15 cellular contexts compared by ENCODE assay signal in genomic region chr6:44561832-44562496, GRCh38.
A peak's percentile ranks its signal among the peaks of the same experiment; 100 is the strongest.
DNase-seq lines count a peak whose midpoint lies in the region; ATAC-seq and TF ChIP-seq lines count a peak whose summit lies in the region.
"Had no signal": no experiment of that assay in that cellular context is flagged by ENCODE, and none has a peak within 500 bp of the region (broad histone marks: within the 10 kb centered on the region; RNA-seq: fewer than 3 reads in every experiment).

No MANE protein-coding gene starts in this region.

- no peaks in the 10 kb centered on the region for H3K79me2 ChIP-seq in DND-41 (ENCODE audit: insufficient read depth, low read length)

- intact Hi-C loops in left lung (cut with DNase I), result no loop called here

- H3K9ac ChIP-seq in DND-41 (ENCODE audit: low read depth, low read length), result no peak overlapping the region

- no peaks in the 10 kb centered on the region for H3K4me1 ChIP-seq in CD4-positive, CD25-positive, alpha-beta regulatory T cell (ENCODE audit: control insufficient read depth, insufficient read depth, low read length, poor library complexity, severe bottlenecking)
- peaks cover 12% of the 10 kb centered on the region for H3K4me1 ChIP-seq in DND-41 (ENCODE audit: insufficient read depth, low read length)
- peaks cover 0 to 10% of the 10 kb centered on the region in 2 donors for H3K4me1 ChIP-seq in left lung
- H3K4me1 ChIP-seq: ascending aorta had no signal

- peaks cover 0 to 2% (median 0%) of the 10 kb centered on the region in 7 donors for H3K9me3 Mint-ChIP-seq in CD4-positive, CD25-positive, alpha-beta regulatory T cell

- no peak for TF ChIP-seq CTCF in DND-41 (IDR thresholded peaks at IDR 0.05; ENCODE audit: borderline replicate concordance, extremely low read depth, low read length, poor library complexity, severe bottlenecking)
- TF ChIP-seq CTCF in left lung (IDR thresholded peaks at IDR 0.05), result no peak

- DNase-seq in CD4-positive, CD25-positive, alpha-beta regulatory T cell, result no peak
- DNase-seq in DND-41 (no peak), T-helper 17 cell (no peak), left lung (no peak), NCI-H1105 (lab: John Stamatoyannopoulos, UW) (no peak), NCI-H345 (lab: John Stamatoyannopoulos, UW) (no peak), GDM1 (lab: John Stamatoyannopoulos, UW) (no peak)
- DNase-seq: AML-193, DMS 273 treated with DMSO at 0.1 percent for 48 hours, foreskin fibroblast, NCI-H1105 treated with DMSO at 0.1 percent for 48 hours had no signal

- H3K36me3 ChIP-seq in CD4-positive, CD25-positive, alpha-beta regulatory T cell (ENCODE audit: control insufficient read depth, insufficient read depth, low read length), result no peaks in the 10 kb centered on the region
- H3K36me3 ChIP-seq in DND-41 (ENCODE audit: insufficient read depth, low read length) (no peaks in the 10 kb centered on the region), left lung (no peaks in the 10 kb centered on the region)
- H3K36me3 ChIP-seq: ascending aorta, prostate gland had no signal

- peak overlapping the region; percentile 50 for H3K4me2 ChIP-seq in DND-41 (ENCODE audit: insufficient read depth, low read length)
- H3K4me2 ChIP-seq: smooth muscle cell had no signal

- peaks cover 40% of the 10 kb centered on the region for H3K27me3 Mint-ChIP-seq in CD4-positive, CD25-positive, alpha-beta regulatory T cell
- peaks cover 49% of the 10 kb centered on the region for H3K27me3 Mint-ChIP-seq in T-helper 17 cell

- H3K27me3 ChIP-seq in CD4-positive, CD25-positive, alpha-beta regulatory T cell (ENCODE audit: control insufficient read depth, insufficient read depth, low read length), result peaks cover 10% of the 10 kb centered on the region
- H3K27me3 ChIP-seq in DND-41 (ENCODE audit: insufficient read depth, low read length, poor library complexity) (peaks cover 36% of the 10 kb centered on the region), left lung (peaks cover 7 to 42% of the 10 kb centered on the region in 2 donors)
- H3K27me3 ChIP-seq: ascending aorta had no signal

- H3K4me1 Mint-ChIP-seq in CD4-positive, CD25-positive, alpha-beta regulatory T cell, result peaks cover 0 to 6% (median 4%) of the 10 kb centered on the region in 4 donors
- H3K4me1 Mint-ChIP-seq in T-helper 17 cell, result peaks cover 6% of the 10 kb centered on the region

- H4K20me1 ChIP-seq in DND-41 (ENCODE audit: insufficient read depth, low read length), result peaks cover 2% of the 10 kb centered on the region; the same call in 1 of the 2 replicates

- H3K36me3 Mint-ChIP-seq in CD4-positive, CD25-positive, alpha-beta regulatory T cell, result no peaks in the 10 kb centered on the region
- H3K36me3 Mint-ChIP-seq in T-helper 17 cell (ENCODE audit: low read depth), result peaks cover 3% of the 10 kb centered on the region

- no peak overlapping the region for H3K4me3 ChIP-seq in CD4-positive, CD25-positive, alpha-beta regulatory T cell (ENCODE audit: low read depth, low read length)
- H3K4me3 ChIP-seq in DND-41 (ENCODE audit: low read depth in 1 of 2, low read length in 2 of 2) (peak overlapping the region in 1 of 2 experiments; percentile 11; a peak in 1 of 4 replicates), left lung (no peak overlapping the region)
- H3K4me3 ChIP-seq: smooth muscle cell had no signal

- no peak overlapping the region for H3K4me3 Mint-ChIP-seq in CD4-positive, CD25-positive, alpha-beta regulatory T cell
- H3K4me3 Mint-ChIP-seq in T-helper 17 cell, result peak overlapping the region; percentile 75

- no peak overlapping the region for H2AFZ ChIP-seq in DND-41 (ENCODE audit: low read depth, low read length)

- H3K27ac Mint-ChIP-seq in CD4-positive, CD25-positive, alpha-beta regulatory T cell, result peak overlapping the region in 2 of 3 donors; percentile 26 to 71
- no peak overlapping the region for H3K27ac Mint-ChIP-seq in T-helper 17 cell

- ATAC-seq in CD4-positive, CD25-positive, alpha-beta regulatory T cell (ENCODE audit: low read depth in 2 of 2), result no peak
- ATAC-seq in DND-41 (ENCODE audit: insufficient read depth, low read depth) (peak; percentile 45; the same call in 1 of the 3 replicates), T-helper 17 cell (no peak), left lung (peak; percentile 13), GM21576 (IDR thresholded peaks at IDR 0.05; ENCODE audit: unreplicated experiment) (no peak)

- no peaks in the 10 kb centered on the region for H3K9me3 ChIP-seq in CD4-positive, CD25-positive, alpha-beta regulatory T cell (ENCODE audit: control insufficient read depth in 2 of 2, low read length in 2 of 2)
- H3K9me3 ChIP-seq in DND-41 (ENCODE audit: insufficient read depth, low read length, severe bottlenecking) (no peaks in the 10 kb centered on the region), T-helper 17 cell (ENCODE audit: control insufficient read depth, low read length, poor library complexity, severe bottlenecking) (no peaks in the 10 kb centered on the region), left lung (no peaks in the 10 kb centered on the region)
- H3K9me3 ChIP-seq: ascending aorta, prostate gland had no signal

- H3K27ac ChIP-seq in CD4-positive, CD25-positive, alpha-beta regulatory T cell (ENCODE audit: insufficient read depth, low read length, poor library complexity, severe bottlenecking), result no peak overlapping the region
- no peak overlapping the region for H3K27ac ChIP-seq in DND-41 (ENCODE audit: low read length)
- no peak overlapping the region for H3K27ac ChIP-seq in left lung
- H3K27ac ChIP-seq: ascending aorta, prostate gland had no signal

Comparison
In these comparisons a context has a peak if more than half of its experiments do, and no peak if none do; other contexts are left out.
1. ATAC-seq: peak in DND-41 (single experiment) and left lung (single experiment); none in CD4-positive, CD25-positive, alpha-beta regulatory T cell (0 of 2), T-helper 17 cell (single experiment) and GM21576 (single experiment).